Comparison of ENCODE assay signal across 8 cellular contexts in genomic region chr18:23220355-23220754, GRCh38.
"Had no signal": no experiment of that assay in that cellular context is flagged by ENCODE, and none has a peak within 500 bp of the region (broad histone marks: within the 10 kb centered on the region; RNA-seq: fewer than 3 reads in every experiment).

No MANE protein-coding gene starts in this region.

- DNase-seq: activated CD4-positive, alpha-beta T cell treated with anti-CD3 and anti-CD28 coated beads for 4 hours; activated naive CD4-positive, alpha-beta T cell; esophagus squamous epithelium; foreskin fibroblast; islet precursor cell; left ventricle myocardium inferior; small intestine had no signal

- H3K27ac ChIP-seq: esophagus squamous epithelium, left ventricle myocardium inferior, SK-N-MC had no signal

- H3K9me3 ChIP-seq: esophagus squamous epithelium, left ventricle myocardium inferior had no signal

- H3K27me3 ChIP-seq: esophagus squamous epithelium had no signal

- H3K36me3 ChIP-seq: esophagus squamous epithelium, left ventricle myocardium inferior had no signal

- H3K4me3 ChIP-seq: esophagus squamous epithelium, left ventricle myocardium inferior, SK-N-MC had no signal
